Comparison of ENCODE assay signal across 1 cellular context in the genomic region with DNA sequence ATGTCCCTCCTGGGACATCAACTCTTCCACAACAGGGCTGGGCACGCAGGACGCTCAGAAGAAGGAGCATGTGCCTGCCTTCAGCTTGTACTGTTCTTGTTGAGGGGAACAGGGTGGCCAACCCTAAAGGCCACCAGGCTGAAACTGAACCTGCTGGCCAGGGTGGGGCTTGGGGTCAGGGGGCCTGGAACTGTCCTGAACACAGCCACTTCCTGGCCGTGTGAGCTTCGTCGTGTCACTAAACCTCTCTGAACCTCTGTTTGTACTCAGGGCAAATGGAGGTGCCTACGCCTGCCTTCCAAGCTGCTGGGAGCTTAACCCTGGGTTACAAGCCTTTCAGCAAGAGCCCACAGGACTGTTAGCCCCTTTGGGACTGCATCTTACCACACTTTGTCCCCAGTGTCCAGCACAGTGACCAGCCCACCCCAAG.
A peak's percentile ranks its signal among the peaks of the same experiment; 100 is the strongest.
TF ChIP-seq lines count a peak whose summit lies in the region.

No MANE protein-coding gene starts in this region.

TF ChIP-seq in WTC11, 78 proteins besides CTCF, POLR2A, EP300 and RAD21 (continued from another document):
- TF ChIP-seq, protein P1, sequence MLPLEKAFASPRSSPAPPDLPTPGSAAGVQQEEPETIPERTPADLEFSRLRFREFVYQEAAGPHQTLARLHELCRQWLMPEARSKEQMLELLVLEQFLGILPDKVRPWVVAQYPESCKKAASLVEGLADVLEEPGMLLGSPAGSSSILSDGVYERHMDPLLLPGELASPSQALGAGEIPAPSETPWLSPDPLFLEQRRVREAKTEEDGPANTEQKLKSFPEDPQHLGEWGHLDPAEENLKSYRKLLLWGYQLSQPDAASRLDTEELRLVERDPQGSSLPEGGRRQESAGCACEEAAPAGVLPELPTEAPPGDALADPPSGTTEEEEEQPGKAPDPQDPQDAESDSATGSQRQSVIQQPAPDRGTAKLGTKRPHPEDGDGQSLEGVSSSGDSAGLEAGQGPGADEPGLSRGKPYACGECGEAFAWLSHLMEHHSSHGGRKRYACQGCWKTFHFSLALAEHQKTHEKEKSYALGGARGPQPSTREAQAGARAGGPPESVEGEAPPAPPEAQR (CRISPR knock-in tag; IDR thresholded peaks at IDR 0.05), result no peak
- no peak for TF ChIP-seq NFYB (CRISPR knock-in tag; conservative IDR thresholded peaks at IDR 0.05; ENCODE audit: low read depth)
- TF ChIP-seq GTF2I (CRISPR knock-in tag; conservative IDR thresholded peaks at IDR 0.05), result no peak
- TF ChIP-seq, protein P2, sequence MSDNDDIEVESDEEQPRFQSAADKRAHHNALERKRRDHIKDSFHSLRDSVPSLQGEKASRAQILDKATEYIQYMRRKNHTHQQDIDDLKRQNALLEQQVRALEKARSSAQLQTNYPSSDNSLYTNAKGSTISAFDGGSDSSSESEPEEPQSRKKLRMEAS (CRISPR knock-in tag; IDR thresholded peaks at IDR 0.05), result 0 out of 2 replicates have a peak, but pooled peaks have one; percentile 21
